ENCODE assay signal across 18 cellular contexts in genomic region chr10:14812271-14812670, GRCh38. TPM values are rescaled to one million over a fixed set of nuclear protein-coding genes. Genes with fewer than 3 reads are reported as not detected.
DNase-seq lines count a peak whose midpoint lies in the region; ATAC-seq and TF ChIP-seq lines count a peak whose summit lies in the region.
"Had no signal": no experiment of that assay in that cellular context is flagged by ENCODE, and none has a peak within 500 bp of the region (broad histone marks: within the 10 kb centered on the region; RNA-seq: fewer than 3 reads in every experiment).

No MANE protein-coding gene starts in this region.

- peaks cover 26% of the 10 kb centered on the region for H3K4me1 Mint-ChIP-seq in activated T-cell treated with anti-CD3 and anti-CD28 coated beads, Interleukin-2, amount 50 U/mL, for 24 hours (ENCODE audit: low read depth)
- H3K4me1 Mint-ChIP-seq in WTC11: peaks cover 13% of the 10 kb centered on the region

- no peaks in the 10 kb centered on the region for H3K36me3 ChIP-seq in neuronal stem cell (replicated peaks in 1 of 2; ENCODE audit: control insufficient read depth in 2 of 2, insufficient read depth in 2 of 2, low read length in 2 of 2)
- H3K36me3 ChIP-seq: breast epithelium, gastroesophageal sphincter, pancreas had no signal

- no peak overlapping the region for H3K4me2 ChIP-seq in neuronal stem cell (ENCODE audit: insufficient read depth, low read length, poor library complexity, severe bottlenecking)
- H3K4me2 ChIP-seq: PC-9 had no signal

- no peak overlapping the region for H4K91ac ChIP-seq in neuronal stem cell (ENCODE audit: low read depth, low read length, poor library complexity)

- no peak overlapping the region for H3K14ac ChIP-seq in neuronal stem cell (ENCODE audit: low read length)

- CTCF ChIA-PET in WTC11 (lab: Charles Lee): interaction anchor here (0.6 kb wide), 1 partner anchor 589 kb away, joined by 5 read pairs; no protein-coding TSS in a partner anchor

- H3K79me1 ChIP-seq in neuronal stem cell (ENCODE audit: low read depth, low read length): no peaks in the 10 kb centered on the region

- POLR2A ChIA-PET in WTC11 (lab: Charles Lee): no interaction called here

- H3K9ac ChIP-seq in neuronal stem cell (ENCODE audit: low read depth, low read length, poor library complexity): no peak overlapping the region

- H2BK15ac ChIP-seq in neuronal stem cell (ENCODE audit: low read length): no peak overlapping the region

- no peaks in the 10 kb centered on the region for H3K9me3 Mint-ChIP-seq in activated T-cell treated with anti-CD3 and anti-CD28 coated beads, Interleukin-2, amount 50 U/mL, for 24 hours
- peaks cover 3% of the 10 kb centered on the region for H3K9me3 Mint-ChIP-seq in WTC11

- no peak overlapping the region for H3K4ac ChIP-seq in neuronal stem cell (ENCODE audit: low read length)

- H2AK5ac ChIP-seq in neuronal stem cell (ENCODE audit: low read depth, low read length): no peak overlapping the region

- no peak overlapping the region for H3K18ac ChIP-seq in neuronal stem cell (ENCODE audit: low read length)

- no peak overlapping the region for H2BK5ac ChIP-seq in neuronal stem cell (ENCODE audit: low read length)

- no peak for TF ChIP-seq CTCF in WTC11 (IDR thresholded peaks at IDR 0.05)

- ATAC-seq in WTC11 (peak; percentile 43), GM18870 (IDR thresholded peaks at IDR 0.05; ENCODE audit: unreplicated experiment) (no peak), GM18519 (IDR thresholded peaks at IDR 0.05; ENCODE audit: low FRiP score, unreplicated experiment) (no peak), HG03432 (IDR thresholded peaks at IDR 0.05; ENCODE audit: unreplicated experiment) (no peak)
- ATAC-seq: gastroesophageal sphincter, pancreas had no signal

- WGBS in neuronal stem cell (ENCODE audit: extremely low coverage in 2 of 2, insufficient read length in 2 of 2, insufficient replicate concordance in 1 of 2), 2 donors: no CpG with 5 or more reads among the region's 3 CpGs

- H3K4me1 ChIP-seq in neuronal stem cell (ENCODE audit: control insufficient read depth in 2 of 2, insufficient read depth in 1 of 2, low read depth in 1 of 2, low read length in 2 of 2): no peaks in the 10 kb centered on the region
- H3K4me1 ChIP-seq: breast epithelium, gastroesophageal sphincter, pancreas had no signal

- no peak overlapping the region for H3K27ac Mint-ChIP-seq in activated T-cell treated with anti-CD3 and anti-CD28 coated beads, Interleukin-2, amount 50 U/mL, for 24 hours
- no peak overlapping the region for H3K27ac Mint-ChIP-seq in WTC11
- H3K27ac Mint-ChIP-seq: T-helper 1 cell treated with Interleukin-12 subunit alpha and Interleukin-12 subunit beta and Interleukin-4 antibody, amounts not matched to agents 30 μg/mL and 1 μg/mL, for 36 hours had no signal

- no peak overlapping the region for H2BK12ac ChIP-seq in neuronal stem cell (ENCODE audit: low read length)

- H3K4me3 ChIP-seq in neuronal stem cell (ENCODE audit: low read length in 2 of 2): no peak overlapping the region
- H3K4me3 ChIP-seq: breast epithelium, gastroesophageal sphincter, pancreas, PC-9 had no signal

- peak overlapping the region; percentile 36 for H3K4me3 Mint-ChIP-seq in activated T-cell treated with anti-CD3 and anti-CD28 coated beads, Interleukin-2, amount 50 U/mL, for 24 hours
- H3K4me3 Mint-ChIP-seq in WTC11: no peak overlapping the region
- H3K4me3 Mint-ChIP-seq: T-helper 1 cell treated with Interleukin-12 subunit alpha and Interleukin-12 subunit beta and Interleukin-4 antibody, amounts not matched to agents 30 μg/mL and 1 μg/mL, for 36 hours had no signal

- H3K27ac ChIP-seq in neuronal stem cell (replicated peaks; ENCODE audit: low read length): no peak overlapping the region
- H3K27ac ChIP-seq: breast epithelium, gastroesophageal sphincter, pancreas, PC-9 had no signal

- no peaks in the 10 kb centered on the region for H3K36me3 Mint-ChIP-seq in activated T-cell treated with anti-CD3 and anti-CD28 coated beads, Interleukin-2, amount 50 U/mL, for 24 hours (ENCODE audit: low read depth)
- no peaks in the 10 kb centered on the region for H3K36me3 Mint-ChIP-seq in WTC11

- H3K27me3 Mint-ChIP-seq in activated T-cell treated with anti-CD3 and anti-CD28 coated beads, Interleukin-2, amount 50 U/mL, for 24 hours: no peaks in the 10 kb centered on the region
- no peaks in the 10 kb centered on the region for H3K27me3 Mint-ChIP-seq in WTC11 (ENCODE audit: low read depth)

- H3K23ac ChIP-seq in neuronal stem cell (ENCODE audit: low read depth, low read length, poor library complexity): no peak overlapping the region

- no peak for DNase-seq in activated T-cell treated with anti-CD3 and anti-CD28 coated beads, Interleukin-2, amount 50 U/mL, for 24 hours
- DNase-seq in activated T-cell treated with anti-CD3 and anti-CD28 coated beads, Interleukin-2, amount 50 U/mL, for 1 hour: no peak
- DNase-seq in HT1080 (ENCODE audit: low read depth) (peak; percentile 50), WTC11 (ENCODE audit: low spot score) (no peak), neuronal stem cell (ENCODE audit: low spot score) (no peak)
- DNase-seq: activated CD4-positive, alpha-beta T cell treated with anti-CD3 and anti-CD28 coated beads, Interleukin-2, amount 50 U/mL, for 48 hours; activated naive CD4-positive, alpha-beta T cell treated with Interleukin-2 at 50 U/mL for 16 hours; kidney; NCI-H1048; NCI-H446 treated with DMSO at 0.1 percent for 48 hours; pancreas; PC-9 had no signal

- no peaks in the 10 kb centered on the region for H3K9me3 ChIP-seq in neuronal stem cell (replicated peaks in 1 of 2; ENCODE audit: control insufficient read depth in 2 of 2, insufficient read depth in 1 of 2, low read depth in 1 of 2, low read length in 2 of 2)
- H3K9me3 ChIP-seq: breast epithelium, gastroesophageal sphincter, pancreas had no signal

- H3K27me3 ChIP-seq in neuronal stem cell (ENCODE audit: control insufficient read depth in 3 of 3, insufficient read depth in 3 of 3, low read depth in 1 of 3, low read length in 3 of 3): peaks cover 0 to 3% (median 0%) of the 10 kb centered on the region in 3 experiments
- H3K27me3 ChIP-seq: breast epithelium, gastroesophageal sphincter, pancreas had no signal

- H4K8ac ChIP-seq in neuronal stem cell (ENCODE audit: low read depth, low read length): no peak overlapping the region

- H2BK120ac ChIP-seq in neuronal stem cell (ENCODE audit: low read depth, low read length): no peak overlapping the region

- H2AFZ ChIP-seq in neuronal stem cell (ENCODE audit: low read length): peak overlapping the region; percentile 41
- H2AFZ ChIP-seq: PC-9 had no signal

TF ChIP-seq in WTC11, 78 proteins besides CTCF, POLR2A, EP300 and RAD21:
- TF ChIP-seq NR2C2 (CRISPR knock-in tag; IDR thresholded peaks at IDR 0.05): no peak
- TF ChIP-seq NFYB (CRISPR knock-in tag; conservative IDR thresholded peaks at IDR 0.05; ENCODE audit: low read depth): peak; percentile 58
- no peak for TF ChIP-seq ELF4 (CRISPR knock-in tag; IDR thresholded peaks at IDR 0.05; ENCODE audit: low read depth)

RNA-seq across cellular contexts. Expression of gene CDNF, which starts 25.6 kb away (rescaled TPM):
- total RNA-seq in HT1080 (2014; rRNA removed; shearing (Covaris generic)): 0.10 and 0.77 TPM in 2 replicates
- polyA plus RNA-seq in HT1080 (2015; cell fraction: cytosol; rRNA removed): 0.41 and 1.8 TPM in 2 replicates
- polyA plus RNA-seq in HT1080 (2015; cell fraction: nucleus; rRNA removed): 1.2 and 1.3 TPM in 2 replicates
- total RNA-seq in WTC11 (2021): 0.27 to 1.4 TPM (median 0.41 TPM) in 3 replicates
- 2.3 TPM for polyA plus RNA-seq in neuronal stem cell (2013, experiment 1 of 2)
- 2.4 TPM for polyA plus RNA-seq in neuronal stem cell (2013, experiment 2 of 2)

RNA-seq across cellular contexts. Expression of gene HSPA14, which starts 25.8 kb away (rescaled TPM):
- total RNA-seq in HT1080 (2014; rRNA removed; shearing (Covaris generic)): 32.3 and 33.0 TPM in 2 replicates
- polyA plus RNA-seq in HT1080 (2015; cell fraction: cytosol; rRNA removed): 23.3 and 24.9 TPM in 2 replicates
- polyA plus RNA-seq in HT1080 (2015; cell fraction: nucleus; rRNA removed): 25.4 and 29.6 TPM in 2 replicates
- total RNA-seq in WTC11 (2021): 26.1 to 30.1 TPM (median 27.1 TPM) in 3 replicates
- polyA plus RNA-seq in neuronal stem cell (2013, experiment 1 of 2): 21.3 TPM
- 22.0 TPM for polyA plus RNA-seq in neuronal stem cell (2013, experiment 2 of 2)

RNA-seq across cellular contexts. Expression of gene MSANTD7, which starts 25.8 kb away (rescaled TPM):
- 25.9 and 26.1 TPM in 2 replicates for total RNA-seq in HT1080 (2014; rRNA removed; shearing (Covaris generic))
- polyA plus RNA-seq in HT1080 (2015; cell fraction: cytosol; rRNA removed): 11.7 and 12.1 TPM in 2 replicates
- 11.5 and 12.9 TPM in 2 replicates for polyA plus RNA-seq in HT1080 (2015; cell fraction: nucleus; rRNA removed)
- total RNA-seq in WTC11 (2021): 13.9 to 14.6 TPM (median 14.3 TPM) in 3 replicates
- 12.1 TPM for polyA plus RNA-seq in neuronal stem cell (2013, experiment 1 of 2)
- 11.7 TPM for polyA plus RNA-seq in neuronal stem cell (2013, experiment 2 of 2)

RNA-seq across cellular contexts. Expression of gene FAM107B, which starts 37.6 kb away (rescaled TPM):
- total RNA-seq in HT1080 (2014; rRNA removed; shearing (Covaris generic)): 9.8 and 11.2 TPM in 2 replicates
- polyA plus RNA-seq in HT1080 (2015; cell fraction: cytosol; rRNA removed): 31.7 and 35.6 TPM in 2 replicates
- polyA plus RNA-seq in HT1080 (2015; cell fraction: nucleus; rRNA removed): 9.7 and 13.0 TPM in 2 replicates
- 15.6 to 22.4 TPM (median 18.3 TPM) in 3 replicates for total RNA-seq in WTC11 (2021)
- 36.3 TPM for polyA plus RNA-seq in neuronal stem cell (2013, experiment 1 of 2)
- polyA plus RNA-seq in neuronal stem cell (2013, experiment 2 of 2): 37.5 TPM
